ENCODE assay signal across 9 cellular contexts in the genomic region with DNA sequence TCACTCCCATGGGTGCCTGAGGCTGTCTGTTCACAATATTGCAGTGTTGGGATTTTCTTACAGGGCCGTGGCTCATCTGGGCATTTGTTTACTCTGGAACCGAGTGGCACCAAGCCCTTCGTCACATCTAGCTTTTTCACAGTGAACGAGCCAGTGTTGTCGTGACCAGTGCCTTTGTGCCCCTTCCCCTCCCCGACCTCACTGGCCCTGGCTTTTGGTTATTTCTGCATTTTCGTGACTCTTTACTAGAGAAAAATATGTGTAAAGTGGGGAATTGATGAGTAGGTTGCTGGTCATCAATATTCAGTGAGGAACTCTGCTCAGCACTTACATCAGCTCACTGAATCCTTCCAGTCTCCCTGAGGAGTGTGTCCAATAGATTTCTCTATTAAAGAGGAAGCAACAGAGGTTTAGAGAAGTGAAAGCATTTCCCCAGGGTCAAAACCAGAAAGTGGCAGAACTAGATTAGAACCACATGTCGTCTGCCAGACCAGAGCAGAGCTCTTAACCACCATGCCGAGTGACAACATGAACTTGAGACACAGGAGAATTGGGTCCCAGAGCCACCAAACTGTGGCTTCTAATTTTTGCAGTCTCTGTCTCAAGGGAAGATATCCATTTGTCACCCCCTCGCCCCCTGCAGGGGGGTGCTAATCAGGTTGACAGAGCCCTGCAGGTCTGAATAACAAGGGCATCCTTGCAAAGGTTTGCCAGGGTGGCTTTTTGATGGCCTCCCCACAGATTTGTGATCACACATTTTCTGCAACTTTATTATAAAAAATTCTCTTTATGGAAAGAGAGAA.
DNase-seq lines count a peak whose midpoint lies in the region; ATAC-seq, FAIRE-seq and TF ChIP-seq lines count a peak whose summit lies in the region.
"Had no signal": no experiment of that assay in that cellular context is flagged by ENCODE, and none has a peak within 500 bp of the region (broad histone marks: within the 10 kb centered on the region; RNA-seq: fewer than 3 reads in every experiment).

No MANE protein-coding gene starts in this region.

- no peak for FAIRE-seq in kidney (lab: Jason Lieb, UNC)
- FAIRE-seq: bronchial epithelial cell had no signal

- no peak overlapping the region for H3K27ac ChIP-seq in DND-41 (ENCODE audit: low read length)
- peak overlapping the region; percentile 17; the same call in 1 of the 2 replicates for H3K27ac ChIP-seq in SK-N-MC
- no peak overlapping the region for H3K27ac ChIP-seq in lower lobe of right lung
- H3K27ac ChIP-seq in kidney (ENCODE audit: low read depth in 2 of 2, low read length in 2 of 2), result no peak overlapping the region

- H3K27me3 ChIP-seq in DND-41 (ENCODE audit: insufficient read depth, low read length, poor library complexity), result no peaks in the 10 kb centered on the region
- no peaks in the 10 kb centered on the region for H3K27me3 ChIP-seq in lower lobe of right lung (ENCODE audit: low read depth)

- H4K20me1 ChIP-seq in DND-41 (ENCODE audit: insufficient read depth, low read length), result no peaks in the 10 kb centered on the region

- H3K36me3 ChIP-seq in DND-41 (ENCODE audit: insufficient read depth, low read length) (no peaks in the 10 kb centered on the region), SK-N-MC (ENCODE audit: insufficient read depth, low read length) (no peaks in the 10 kb centered on the region), lower lobe of right lung (no peaks in the 10 kb centered on the region), kidney (ENCODE audit: control insufficient read depth in 1 of 2, insufficient read depth in 2 of 2, low read length in 2 of 2) (no peaks in the 10 kb centered on the region)

- no peak overlapping the region for H3K4me2 ChIP-seq in DND-41 (ENCODE audit: insufficient read depth, low read length)

- no peak for DNase-seq in DND-41
- DNase-seq in SK-N-MC (ENCODE audit: low read depth, low spot score), result no peak
- no peak for DNase-seq in lower lobe of right lung
- no peak for DNase-seq in SW 1271 (lab: John Stamatoyannopoulos, UW)
- DNase-seq in dermis blood vessel endothelial cell, result no peak
- no peak for DNase-seq in kidney

- peak; percentile 22; the same call in 1 of the 3 replicates for ATAC-seq in DND-41 (ENCODE audit: insufficient read depth, low read depth)
- ATAC-seq in HG02852 (IDR thresholded peaks at IDR 0.05; ENCODE audit: unreplicated experiment), result peak; percentile 48
- ATAC-seq in lower lobe of right lung, result peak; percentile 61 to 84
- no peak for ATAC-seq in HG03045 (IDR thresholded peaks at IDR 0.05; ENCODE audit: unreplicated experiment)

- H3K9ac ChIP-seq in DND-41 (ENCODE audit: low read depth, low read length) (no peak overlapping the region), SK-N-MC (ENCODE audit: insufficient read length) (no peak overlapping the region), kidney (ENCODE audit: low read length in 2 of 2) (no peak overlapping the region)

- H3K9me3 ChIP-seq in DND-41 (ENCODE audit: insufficient read depth, low read length, severe bottlenecking) (no peaks in the 10 kb centered on the region), SK-N-MC (ENCODE audit: low read depth, low read length) (no peaks in the 10 kb centered on the region), lower lobe of right lung (no peaks in the 10 kb centered on the region), kidney (ENCODE audit: control insufficient read depth in 1 of 2, low read length in 2 of 2) (no peaks in the 10 kb centered on the region)

- no peak overlapping the region for H2AFZ ChIP-seq in DND-41 (ENCODE audit: low read depth, low read length)

- no peaks in the 10 kb centered on the region for H3K79me2 ChIP-seq in DND-41 (ENCODE audit: insufficient read depth, low read length)

- H3K4me1 ChIP-seq in DND-41 (ENCODE audit: insufficient read depth, low read length), result no peaks in the 10 kb centered on the region
- H3K4me1 ChIP-seq in lower lobe of right lung, result peaks cover 8% of the 10 kb centered on the region
- H3K4me1 ChIP-seq in kidney (ENCODE audit: control insufficient read depth in 1 of 2, insufficient read depth in 1 of 2, low read depth in 1 of 2, low read length in 2 of 2), result no peaks in the 10 kb centered on the region

- intact Hi-C loops in lower lobe of right lung (cut with DNase I) (no loop called here), kidney (cut with DNase I) (no loop called here)

- no peak for TF ChIP-seq CTCF in DND-41 (IDR thresholded peaks at IDR 0.05; ENCODE audit: borderline replicate concordance, extremely low read depth, low read length, poor library complexity, severe bottlenecking)
- no peak for TF ChIP-seq CTCF in lower lobe of right lung (IDR thresholded peaks at IDR 0.05)
- no peak for TF ChIP-seq CTCF in kidney (IDR thresholded peaks at IDR 0.05; ENCODE audit: borderline replicate concordance, extremely low read depth, insufficient read depth)

- H3K4me3 ChIP-seq in DND-41 (ENCODE audit: low read depth in 1 of 2, low read length in 2 of 2) (no peak overlapping the region), SK-N-MC (peak overlapping the region; percentile 45), lower lobe of right lung (no peak overlapping the region), kidney (ENCODE audit: low read length in 2 of 2) (no peak overlapping the region)
